ENCODE assay signal across 18 cellular contexts in genomic region chr15:80820092-80820491, GRCh38. TPM values are rescaled to one million over a fixed set of nuclear protein-coding genes. Genes with fewer than 3 reads are reported as not detected.
"Had no signal": no experiment of that assay in that cellular context is flagged by ENCODE, and none has a peak within 500 bp of the region (broad histone marks: within the 10 kb centered on the region; RNA-seq: fewer than 3 reads in every experiment).

No MANE protein-coding gene starts in this region.

- H2AFZ ChIP-seq: parathyroid adenoma had no signal

- H3K27ac ChIP-seq: cardiac muscle cell, epithelial cell of prostate, esophagus squamous epithelium, parathyroid adenoma, right atrium auricular region, spleen, suprapubic skin, vagina had no signal

- DNase-seq: activated B cell treated with CpG ODN at 0.5 μM for 24 hours; activated CD4-positive, alpha-beta T cell treated with anti-CD3 and anti-CD28 coated beads, Interleukin-2, amount 50 U/mL, for 1 hour; activated CD8-positive, alpha-beta T cell treated with anti-CD3 and anti-CD28 coated beads for 36 hours; activated T-cell treated with anti-CD3 and anti-CD28 coated beads, Interleukin-2, amount 50 U/mL, for 48 hours; effector CD8-positive, alpha-beta T cell; esophagus squamous epithelium; naive thymus-derived CD8-positive, alpha-beta T cell; nucleus accumbens; spleen; stimulated activated naive CD4-positive, alpha-beta T cell; T-cell had no signal

- ATAC-seq: activated CD8-positive, alpha-beta T cell treated with anti-CD3 and anti-CD28 coated beads for 36 hours; activated naive CD4-positive, alpha-beta T cell treated with anti-CD3 and anti-CD28 coated beads, Interleukin-2, amount 50 U/mL, for 72 hours; naive thymus-derived CD8-positive, alpha-beta T cell; T-cell had no signal

- H3K9me3 ChIP-seq: esophagus squamous epithelium, right atrium auricular region, spleen, suprapubic skin, vagina had no signal

- H3K4me3 ChIP-seq: cardiac muscle cell, esophagus squamous epithelium, right atrium auricular region, spleen, suprapubic skin, vagina had no signal

- H3K79me2 ChIP-seq: parathyroid adenoma had no signal

- H3K27me3 ChIP-seq: cardiac muscle cell, esophagus squamous epithelium, right atrium auricular region, suprapubic skin, vagina had no signal

- H3K9ac ChIP-seq: parathyroid adenoma had no signal

- H3K36me3 ChIP-seq: cardiac muscle cell, esophagus squamous epithelium, right atrium auricular region, spleen, suprapubic skin, vagina had no signal

RNA-seq across cellular contexts. Expression of gene CEMIP, which starts 40.9 kb away (rescaled TPM):
- total RNA-seq: activated B cell treated with CpG ODN at 0.5 μM for 24 hours; activated CD8-positive, alpha-beta T cell treated with anti-CD3 and anti-CD28 coated beads for 36 hours; activated naive CD4-positive, alpha-beta T cell treated with anti-CD3 and anti-CD28 coated beads, Interleukin-2, amount 50 U/mL, for 72 hours; naive thymus-derived CD8-positive, alpha-beta T cell had no signal
